ENCODE assay signal across 18 cellular contexts in genomic region chr7:137577184-137577583, GRCh38.
DNase-seq lines count a peak whose midpoint lies in the region; TF ChIP-seq lines count a peak whose summit lies in the region.
"Had no signal": no experiment of that assay in that cellular context is flagged by ENCODE, and none has a peak within 500 bp of the region (broad histone marks: within the 10 kb centered on the region; RNA-seq: fewer than 3 reads in every experiment).

No MANE protein-coding gene starts in this region.

- TF ChIP-seq CTCF in choroid plexus epithelial cell (conservative IDR thresholded peaks at IDR 0.05; ENCODE audit: low read depth, low read length) = no peak
- TF ChIP-seq CTCF in osteocyte (IDR thresholded peaks at IDR 0.05) = no peak

- H3K27me3 ChIP-seq in SJSA1 (replicated peaks) = no peaks in the 10 kb centered on the region

- no peak overlapping the region for H3K4me3 Mint-ChIP-seq in osteocyte (ENCODE audit: unreplicated experiment)
- H3K4me3 Mint-ChIP-seq: CD4-positive, CD25-positive, alpha-beta regulatory T cell had no signal

- H3K36me3 ChIP-seq in SJSA1 = 0 out of 2 replicates have a peak, but pooled peaks cover 3% of the 10 kb centered on the region

- H3K27ac Mint-ChIP-seq in osteocyte (ENCODE audit: unreplicated experiment) = peak overlapping the region; percentile 46
- H3K27ac Mint-ChIP-seq: CD4-positive, CD25-positive, alpha-beta regulatory T cell had no signal

- peak overlapping the region; percentile 44 for H3K27ac ChIP-seq in SJSA1
- H3K27ac ChIP-seq: RWPE1 had no signal

- peaks cover 4% of the 10 kb centered on the region for H3K36me3 Mint-ChIP-seq in osteocyte (ENCODE audit: unreplicated experiment)
- H3K36me3 Mint-ChIP-seq: CD4-positive, CD25-positive, alpha-beta regulatory T cell had no signal

- peaks cover 42% of the 10 kb centered on the region for H3K4me1 Mint-ChIP-seq in osteocyte (ENCODE audit: unreplicated experiment)
- H3K4me1 Mint-ChIP-seq: CD4-positive, CD25-positive, alpha-beta regulatory T cell had no signal

- H3K4me3 ChIP-seq in SJSA1 (no peak overlapping the region), choroid plexus epithelial cell (ENCODE audit: low read depth, low read length) (no peak overlapping the region)

- H3K27me3 Mint-ChIP-seq in osteocyte (ENCODE audit: unreplicated experiment) = no peaks in the 10 kb centered on the region

- DNase-seq in EH (ENCODE audit: low read depth) (peak; percentile 56), SJSA1 (ENCODE audit: low read depth in 1 of 2, low spot score in 2 of 2) (peak in 1 of 2 experiments; percentile 51), choroid plexus epithelial cell (ENCODE audit: low read depth) (peak; percentile 11), osteocyte (ENCODE audit: extremely low spot score, unreplicated experiment) (no peak), NCI-H82 (lab: John Stamatoyannopoulos, UW) (no peak), SHP77 treated with DMSO at 0.1 percent for 48 hours (lab: John Stamatoyannopoulos, UW) (no peak)
- DNase-seq in activated CD8-positive, alpha-beta memory T cell treated with anti-CD3 and anti-CD28 coated beads, Interleukin-2, amount 50 U/mL, for 4 hours = no peak
- DNase-seq: CD4-positive, CD25-positive, alpha-beta regulatory T cell; DMS 273 treated with DMSO at 0.1 percent for 48 hours; DMS79 treated with DMSO at 0.1 percent for 48 hours; Kasumi-1; MM.1S; NCI-H1048; NCI-H1436; NCI-H187 treated with DMSO at 0.1 percent for 48 hours; NCI-H2227 treated with DMSO at 0.1 percent for 48 hours; NCI-H510A had no signal

- 0 out of 2 replicates have a peak, but pooled peaks cover 3% of the 10 kb centered on the region for H3K9me3 ChIP-seq in SJSA1 (replicated peaks)

- no peaks in the 10 kb centered on the region for H3K9me3 Mint-ChIP-seq in osteocyte (ENCODE audit: unreplicated experiment)
- H3K9me3 Mint-ChIP-seq: CD4-positive, CD25-positive, alpha-beta regulatory T cell had no signal

- H3K4me1 ChIP-seq in SJSA1 (replicated peaks) = peaks cover 52% of the 10 kb centered on the region

Comparison
In these comparisons a context has a peak if more than half of its experiments do, and no peak if none do; other contexts are left out.
1. DNase-seq: peak in EH (single experiment) and choroid plexus epithelial cell (single experiment); none in osteocyte (single experiment), activated CD8-positive, alpha-beta memory T cell treated with anti-CD3 and anti-CD28 coated beads, Interleukin-2, amount 50 U/mL, for 4 hours (single experiment), NCI-H82 (single experiment) and SHP77 treated with DMSO at 0.1 percent for 48 hours (single experiment).